Comparison of ENCODE assay signal across 2 cellular contexts in genomic region chr19:17037966-17038500, GRCh38.
TF ChIP-seq lines count a peak whose summit lies in the region.

No MANE protein-coding gene starts in this region.

TF ChIP-seq in SK-N-SH treated with all-trans-retinoic acid at 6 μM for 48 hours, 23 proteins besides CTCF, POLR2A, EP300 and RAD21 (continued from another document):
- no peak for TF ChIP-seq BACH2 (CRISPR knock-in tag; IDR thresholded peaks at IDR 0.05; ENCODE audit: borderline replicate concordance)
- no peak for TF ChIP-seq SNAI2 (CRISPR knock-in tag; IDR thresholded peaks at IDR 0.05)
- no peak for TF ChIP-seq RARB (CRISPR knock-in tag; IDR thresholded peaks at IDR 0.05)
- no peak for TF ChIP-seq CSRNP3 (CRISPR knock-in tag; IDR thresholded peaks at IDR 0.05)
- TF ChIP-seq, protein P1, sequence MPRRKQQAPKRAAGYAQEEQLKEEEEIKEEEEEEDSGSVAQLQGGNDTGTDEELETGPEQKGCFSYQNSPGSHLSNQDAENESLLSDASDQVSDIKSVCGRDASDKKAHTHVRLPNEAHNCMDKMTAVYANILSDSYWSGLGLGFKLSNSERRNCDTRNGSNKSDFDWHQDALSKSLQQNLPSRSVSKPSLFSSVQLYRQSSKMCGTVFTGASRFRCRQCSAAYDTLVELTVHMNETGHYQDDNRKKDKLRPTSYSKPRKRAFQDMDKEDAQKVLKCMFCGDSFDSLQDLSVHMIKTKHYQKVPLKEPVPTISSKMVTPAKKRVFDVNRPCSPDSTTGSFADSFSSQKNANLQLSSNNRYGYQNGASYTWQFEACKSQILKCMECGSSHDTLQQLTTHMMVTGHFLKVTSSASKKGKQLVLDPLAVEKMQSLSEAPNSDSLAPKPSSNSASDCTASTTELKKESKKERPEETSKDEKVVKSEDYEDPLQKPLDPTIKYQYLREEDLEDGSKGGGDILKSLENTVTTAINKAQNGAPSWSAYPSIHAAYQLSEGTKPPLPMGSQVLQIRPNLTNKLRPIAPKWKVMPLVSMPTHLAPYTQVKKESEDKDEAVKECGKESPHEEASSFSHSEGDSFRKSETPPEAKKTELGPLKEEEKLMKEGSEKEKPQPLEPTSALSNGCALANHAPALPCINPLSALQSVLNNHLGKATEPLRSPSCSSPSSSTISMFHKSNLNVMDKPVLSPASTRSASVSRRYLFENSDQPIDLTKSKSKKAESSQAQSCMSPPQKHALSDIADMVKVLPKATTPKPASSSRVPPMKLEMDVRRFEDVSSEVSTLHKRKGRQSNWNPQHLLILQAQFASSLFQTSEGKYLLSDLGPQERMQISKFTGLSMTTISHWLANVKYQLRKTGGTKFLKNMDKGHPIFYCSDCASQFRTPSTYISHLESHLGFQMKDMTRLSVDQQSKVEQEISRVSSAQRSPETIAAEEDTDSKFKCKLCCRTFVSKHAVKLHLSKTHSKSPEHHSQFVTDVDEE (CRISPR knock-in tag; IDR thresholded peaks at IDR 0.05): no peak
- TF ChIP-seq ZNF70 (CRISPR knock-in tag; IDR thresholded peaks at IDR 0.05): no peak

TF ChIP-seq in SK-N-SH, 30 proteins besides CTCF, POLR2A, EP300 and RAD21 (continued from another document):
- TF ChIP-seq, protein P2, sequence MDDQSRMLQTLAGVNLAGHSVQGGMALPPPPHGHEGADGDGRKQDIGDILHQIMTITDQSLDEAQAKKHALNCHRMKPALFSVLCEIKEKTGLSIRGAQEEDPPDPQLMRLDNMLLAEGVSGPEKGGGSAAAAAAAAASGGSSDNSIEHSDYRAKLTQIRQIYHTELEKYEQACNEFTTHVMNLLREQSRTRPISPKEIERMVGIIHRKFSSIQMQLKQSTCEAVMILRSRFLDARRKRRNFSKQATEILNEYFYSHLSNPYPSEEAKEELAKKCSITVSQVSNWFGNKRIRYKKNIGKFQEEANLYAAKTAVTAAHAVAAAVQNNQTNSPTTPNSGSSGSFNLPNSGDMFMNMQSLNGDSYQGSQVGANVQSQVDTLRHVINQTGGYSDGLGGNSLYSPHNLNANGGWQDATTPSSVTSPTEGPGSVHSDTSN (IDR thresholded peaks at IDR 0.05): no peak
- TF ChIP-seq, protein P3, sequence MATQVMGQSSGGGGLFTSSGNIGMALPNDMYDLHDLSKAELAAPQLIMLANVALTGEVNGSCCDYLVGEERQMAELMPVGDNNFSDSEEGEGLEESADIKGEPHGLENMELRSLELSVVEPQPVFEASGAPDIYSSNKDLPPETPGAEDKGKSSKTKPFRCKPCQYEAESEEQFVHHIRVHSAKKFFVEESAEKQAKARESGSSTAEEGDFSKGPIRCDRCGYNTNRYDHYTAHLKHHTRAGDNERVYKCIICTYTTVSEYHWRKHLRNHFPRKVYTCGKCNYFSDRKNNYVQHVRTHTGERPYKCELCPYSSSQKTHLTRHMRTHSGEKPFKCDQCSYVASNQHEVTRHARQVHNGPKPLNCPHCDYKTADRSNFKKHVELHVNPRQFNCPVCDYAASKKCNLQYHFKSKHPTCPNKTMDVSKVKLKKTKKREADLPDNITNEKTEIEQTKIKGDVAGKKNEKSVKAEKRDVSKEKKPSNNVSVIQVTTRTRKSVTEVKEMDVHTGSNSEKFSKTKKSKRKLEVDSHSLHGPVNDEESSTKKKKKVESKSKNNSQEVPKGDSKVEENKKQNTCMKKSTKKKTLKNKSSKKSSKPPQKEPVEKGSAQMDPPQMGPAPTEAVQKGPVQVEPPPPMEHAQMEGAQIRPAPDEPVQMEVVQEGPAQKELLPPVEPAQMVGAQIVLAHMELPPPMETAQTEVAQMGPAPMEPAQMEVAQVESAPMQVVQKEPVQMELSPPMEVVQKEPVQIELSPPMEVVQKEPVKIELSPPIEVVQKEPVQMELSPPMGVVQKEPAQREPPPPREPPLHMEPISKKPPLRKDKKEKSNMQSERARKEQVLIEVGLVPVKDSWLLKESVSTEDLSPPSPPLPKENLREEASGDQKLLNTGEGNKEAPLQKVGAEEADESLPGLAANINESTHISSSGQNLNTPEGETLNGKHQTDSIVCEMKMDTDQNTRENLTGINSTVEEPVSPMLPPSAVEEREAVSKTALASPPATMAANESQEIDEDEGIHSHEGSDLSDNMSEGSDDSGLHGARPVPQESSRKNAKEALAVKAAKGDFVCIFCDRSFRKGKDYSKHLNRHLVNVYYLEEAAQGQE (IDR thresholded peaks at IDR 0.05; ENCODE audit: low read depth, low read length): no peak
- TF ChIP-seq FOXM1 (IDR thresholded peaks at IDR 0.05; ENCODE audit: low read depth): no peak
- TF ChIP-seq TCF12 (IDR thresholded peaks at IDR 0.05): no peak
- TF ChIP-seq, protein P4, sequence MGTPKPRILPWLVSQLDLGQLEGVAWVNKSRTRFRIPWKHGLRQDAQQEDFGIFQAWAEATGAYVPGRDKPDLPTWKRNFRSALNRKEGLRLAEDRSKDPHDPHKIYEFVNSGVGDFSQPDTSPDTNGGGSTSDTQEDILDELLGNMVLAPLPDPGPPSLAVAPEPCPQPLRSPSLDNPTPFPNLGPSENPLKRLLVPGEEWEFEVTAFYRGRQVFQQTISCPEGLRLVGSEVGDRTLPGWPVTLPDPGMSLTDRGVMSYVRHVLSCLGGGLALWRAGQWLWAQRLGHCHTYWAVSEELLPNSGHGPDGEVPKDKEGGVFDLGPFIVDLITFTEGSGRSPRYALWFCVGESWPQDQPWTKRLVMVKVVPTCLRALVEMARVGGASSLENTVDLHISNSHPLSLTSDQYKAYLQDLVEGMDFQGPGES (IDR thresholded peaks at IDR 0.05; ENCODE audit: low read depth, low read length): no peak
- TF ChIP-seq CHD2 (IDR thresholded peaks at IDR 0.05; ENCODE audit: low read length, partially characterized antibody): no peak
TF ChIP-seq in SK-N-SH: peak in this region for 0.
